16 cellular contexts compared by ENCODE assay signal in genomic region chr1:26478159-26478558, GRCh38.
"Had no signal": no experiment of that assay in that cellular context is flagged by ENCODE, and none has a peak within 500 bp of the region (broad histone marks: within the 10 kb centered on the region; RNA-seq: fewer than 3 reads in every experiment).

No MANE protein-coding gene starts in this region.

- H2AFZ ChIP-seq: hepatocyte had no signal

- H3K4me1 ChIP-seq: prostate gland had no signal

- H3K9me3 ChIP-seq: body of pancreas, prostate gland, right atrium auricular region, thoracic aorta, upper lobe of right lung had no signal

- DNase-seq: activated B cell treated with CpG ODN at 0.5 μM for 24 hours; activated CD4-positive, alpha-beta memory T cell treated with anti-CD3 and anti-CD28 coated beads, Interleukin-2, amount 10 ng/mL, durations not matched to agents 7 days and 5 days; activated CD4-positive, alpha-beta T cell treated with anti-CD3 and anti-CD28 coated beads for 48 hours; activated CD8-positive, alpha-beta memory T cell treated with anti-CD3 and anti-CD28 coated beads, Interleukin-2, amount 10 ng/mL, durations not matched to agents 7 days and 5 days; activated naive CD4-positive, alpha-beta T cell treated with Interleukin-2 at 50 U/mL for 16 hours; body of pancreas; dorsolateral prefrontal cortex; stimulated activated CD4-positive, alpha-beta T cell treated with anti-CD3 and anti-CD28 coated beads, Interleukin-4, amount 100 ng/mL, for 1 hour; stimulated activated naive B cell treated with anti-CD40 and anti-IgM and Interleukin-4, amounts not matched to agents 10 μg/mL and 1 μg/mL and 100 μg/mL, for 72 hours; upper lobe of right lung had no signal

- H3K4me2 ChIP-seq: hepatocyte had no signal

- H3K27ac ChIP-seq: body of pancreas, epithelial cell of prostate, hepatocyte, prostate gland, right atrium auricular region, skin epidermis, thoracic aorta, upper lobe of right lung had no signal

- H3K4me3 ChIP-seq: body of pancreas, dorsolateral prefrontal cortex, hepatocyte, prostate gland, right atrium auricular region, skin epidermis, thoracic aorta, upper lobe of right lung had no signal

- ATAC-seq: activated CD8-positive, alpha-beta memory T cell treated with anti-CD3 and anti-CD28 coated beads, Interleukin-2, amount 10 ng/mL, durations not matched to agents 7 days and 5 days; body of pancreas; stimulated activated naive B cell treated with anti-CD40 and anti-IgM and Interleukin-4, amounts not matched to agents 10 μg/mL and 1 μg/mL and 100 μg/mL, for 72 hours; upper lobe of right lung had no signal

- H3K27me3 ChIP-seq: body of pancreas, dorsolateral prefrontal cortex, hepatocyte, right atrium auricular region, upper lobe of right lung had no signal
